8 cellular contexts compared by ENCODE assay signal in the genomic region with DNA sequence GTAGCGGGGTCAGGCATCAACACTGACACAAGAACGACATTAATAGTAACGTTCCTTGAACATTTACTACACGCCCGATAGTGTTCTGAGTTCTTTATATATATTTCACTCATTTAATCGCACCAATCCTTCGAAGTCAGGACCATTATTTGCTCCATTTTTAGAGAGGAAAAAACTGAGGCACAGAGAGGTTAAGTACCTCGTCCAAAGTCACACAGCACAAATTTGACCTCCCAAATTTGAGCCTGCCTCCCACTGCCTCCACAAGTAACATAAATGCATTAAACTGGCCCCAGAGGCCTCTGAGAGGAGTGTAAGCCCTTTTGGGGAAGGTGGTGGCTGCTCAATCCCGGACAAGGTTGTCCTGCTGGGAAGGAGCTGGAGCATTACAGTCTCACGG. TPM values are rescaled to one million over a fixed set of nuclear protein-coding genes. Genes with fewer than 3 reads are reported as not detected.
A peak's percentile ranks its signal among the peaks of the same experiment; 100 is the strongest.
DNase-seq lines count a peak whose midpoint lies in the region; ATAC-seq and TF ChIP-seq lines count a peak whose summit lies in the region.

No MANE protein-coding gene starts in this region.

- no peak overlapping the region for H3K27ac ChIP-seq in heart right ventricle
- peak overlapping the region in 3 of 4 donors; percentile 51 to 75 (median 72) for H3K27ac ChIP-seq in body of pancreas
- H3K27ac ChIP-seq in mesodermal cell (ENCODE audit: low read depth, low read length, severe bottlenecking), result no peak overlapping the region
- H3K27ac ChIP-seq in upper lobe of left lung, result peak overlapping the region in 2 of 4 donors; percentile 76 to 81

- TF ChIP-seq POLR2A in body of pancreas (IDR thresholded peaks at IDR 0.05) (no peak), upper lobe of left lung (IDR thresholded peaks at IDR 0.05) (no peak)

- no peak for ATAC-seq in heart right ventricle
- no peak for ATAC-seq in left ventricle myocardium superior
- ATAC-seq in body of pancreas, result no peak
- ATAC-seq in upper lobe of left lung (ENCODE audit: low FRiP score in 2 of 2), result no peak
- ATAC-seq in HG03095 (IDR thresholded peaks at IDR 0.05; ENCODE audit: unreplicated experiment), result no peak

- no peaks in the 10 kb centered on the region for H3K27me3 ChIP-seq in heart right ventricle
- H3K27me3 ChIP-seq in body of pancreas, result no peaks in the 10 kb centered on the region
- no peaks in the 10 kb centered on the region for H3K27me3 ChIP-seq in upper lobe of left lung

- H3K4me3 ChIP-seq in heart right ventricle (peak overlapping the region in 9 of 10 donors; percentile 23 to 55 (median 47)), body of pancreas (no peak overlapping the region), mesodermal cell (ENCODE audit: extremely low read depth, insufficient read depth, low read length, poor library complexity, severe bottlenecking) (peak overlapping the region; percentile 27), upper lobe of left lung (peak overlapping the region in 3 of 4 donors; percentile 42 to 55 (median 54))

- WGBS in heart right ventricle, 2 donors, result 39 to 44% methylated on average over 10 of the region's 10 CpGs
- WGBS in body of pancreas, 2 donors, result 31 to 33% methylated on average over 10 of the region's 10 CpGs
- WGBS in mesodermal cell (ENCODE audit: insufficient coverage in 2 of 2), 2 experiments, result 100% methylated on average over 1 of the region's 10 CpGs; no CpG with 5 or more reads in 1 of the 2 experiments
- WGBS in upper lobe of left lung, 2 donors, result 44% methylated on average over 10 of the region's 10 CpGs

- TF ChIP-seq CTCF in heart right ventricle (IDR thresholded peaks at IDR 0.05), result no peak
- TF ChIP-seq CTCF in body of pancreas (IDR thresholded peaks at IDR 0.05), result no peak
- no peak for TF ChIP-seq CTCF in upper lobe of left lung (IDR thresholded peaks at IDR 0.05)

- DNase-seq in heart right ventricle (no peak), left ventricle myocardium superior (no peak), body of pancreas (no peak), upper lobe of left lung (no peak), NCI-H82 treated with DMSO at 0.1 percent for 48 hours (lab: John Stamatoyannopoulos, UW; ENCODE audit: unreplicated experiment) (no peak)
- no peak for DNase-seq in activated CD4-positive, CD25-positive, alpha-beta regulatory T cell (lab: John Stamatoyannopoulos, UW)

- peaks cover 3 to 79% (median 40%) of the 10 kb centered on the region in 9 donors for H3K4me1 ChIP-seq in heart right ventricle
- peaks cover 51% of the 10 kb centered on the region for H3K4me1 ChIP-seq in body of pancreas
- peaks cover 16% of the 10 kb centered on the region for H3K4me1 ChIP-seq in mesodermal cell (ENCODE audit: control insufficient read depth, insufficient read depth, low read length, poor library complexity, severe bottlenecking)
- peaks cover 27 to 63% (median 46%) of the 10 kb centered on the region in 4 donors for H3K4me1 ChIP-seq in upper lobe of left lung

- peaks cover 0 to 18% (median 0%) of the 10 kb centered on the region in 9 donors for H3K36me3 ChIP-seq in heart right ventricle
- H3K36me3 ChIP-seq in body of pancreas (replicated peaks in 1 of 2; ENCODE audit: insufficient read depth in 1 of 2, low read depth in 2 of 2), result no peaks in the 10 kb centered on the region
- H3K36me3 ChIP-seq in mesodermal cell (ENCODE audit: control insufficient read depth, insufficient read depth, low read length), result no peaks in the 10 kb centered on the region
- H3K36me3 ChIP-seq in upper lobe of left lung, result peaks cover 0 to 12% (median 0%) of the 10 kb centered on the region in 4 donors

- intact Hi-C loops in heart right ventricle (cut with DNase I), result loop anchor here in 2 of 10 donors (10.0 kb wide), 2 partner anchors 49 to 249 kb away; partner anchors contain the start of gene MXD3 (in 1 of the 2)
- intact Hi-C loops in left ventricle myocardium superior (cut with micrococcal nuclease), result no loop called here
- intact Hi-C loops in body of pancreas (cut with DNase I), result no loop called here

- H3K9me3 ChIP-seq in heart right ventricle (no peaks in the 10 kb centered on the region), body of pancreas (no peaks in the 10 kb centered on the region), mesodermal cell (ENCODE audit: control insufficient read depth, low read length) (no peaks in the 10 kb centered on the region), upper lobe of left lung (no peaks in the 10 kb centered on the region)

- no peak for TF ChIP-seq EP300 in upper lobe of left lung (IDR thresholded peaks at IDR 0.05)

RNA-seq across cellular contexts. Expression of gene RGS14, which starts 5.8 kb away (rescaled TPM):
- total RNA-seq in heart right ventricle (1 to 10 TPM; 2.2 to 9.6 (median 4.5) TPM), left ventricle myocardium superior (2.0 TPM), body of pancreas (10 to 100 TPM; 15.0 to 39.2 TPM), upper lobe of left lung (10 to 100 TPM; 11.9 to 39.1 (median 26.6) TPM)
- polyA plus RNA-seq in heart right ventricle, result 1 to 10 TPM; 2.6 to 3.9 TPM
- polyA plus RNA-seq in mesodermal cell (2013, experiment 1 of 2), result 23.0 TPM
- 16.1 TPM for polyA plus RNA-seq in mesodermal cell (2013, experiment 2 of 2)

RNA-seq across cellular contexts. Expression of gene LMAN2, which starts 12.1 kb away (rescaled TPM):
- total RNA-seq in heart right ventricle (100 to 1,000 TPM in 1 of 10 donors, 10 to 100 TPM in 9; 46.3 to 111 (median 56.3) TPM), left ventricle myocardium superior (61.2 TPM), body of pancreas (100 to 1,000 TPM; 218 to 227 TPM), upper lobe of left lung (100 to 1,000 TPM; 134 to 263 (median 177) TPM)
- polyA plus RNA-seq in heart right ventricle, result 100 to 1,000 TPM in 1 of 2 donors, 10 to 100 TPM in 1; 47.4 to 215 TPM
- polyA plus RNA-seq in mesodermal cell (2013, experiment 1 of 2), result 200 TPM
- 172 TPM for polyA plus RNA-seq in mesodermal cell (2013, experiment 2 of 2)

RNA-seq across cellular contexts. Expression of gene SLC34A1, which starts 20.7 kb away (rescaled TPM):
- total RNA-seq in heart right ventricle, result under 1 TPM in 1 of 10 donors, not detected in 9; 0.12 TPM
- polyA plus RNA-seq in heart right ventricle, result not detected
- not detected for total RNA-seq in left ventricle myocardium superior
- not detected for total RNA-seq in body of pancreas
- not detected for polyA plus RNA-seq in mesodermal cell (2013, experiment 1 of 2)
- not detected for polyA plus RNA-seq in mesodermal cell (2013, experiment 2 of 2)
- not detected for total RNA-seq in upper lobe of left lung

RNA-seq across cellular contexts. Expression of gene PFN3, which starts 36.9 kb away (rescaled TPM):
- total RNA-seq in heart right ventricle (not detected), left ventricle myocardium superior (not detected), body of pancreas (not detected), upper lobe of left lung (not detected)
- not detected for polyA plus RNA-seq in heart right ventricle
- not detected for polyA plus RNA-seq in mesodermal cell (2013, experiment 1 of 2)
- polyA plus RNA-seq in mesodermal cell (2013, experiment 2 of 2), result not detected

RNA-seq across cellular contexts. Expression of gene F12, which starts 45.8 kb away (rescaled TPM):
- total RNA-seq in heart right ventricle (under 1 TPM in 1 of 10 donors, not detected in 9; 0.25 TPM), left ventricle myocardium superior (not detected), body of pancreas (1 to 10 TPM in 1 of 2 donors, under 1 TPM in 1; 0.33 to 4.4 TPM), upper lobe of left lung (1 to 10 TPM in 4 of 6 donors, under 1 TPM in 1, not detected in 1; 0.91 to 7.8 (median 2.1) TPM)
- under 1 TPM; 0.28 to 0.37 TPM for polyA plus RNA-seq in heart right ventricle
- 2.1 TPM for polyA plus RNA-seq in mesodermal cell (2013, experiment 1 of 2)
- 0.76 TPM for polyA plus RNA-seq in mesodermal cell (2013, experiment 2 of 2)

Comparison
In these comparisons a context has a peak if more than half of its experiments do, and no peak if none do; other contexts are left out.
1. H3K27ac ChIP-seq: peak in body of pancreas (3 of 4); none in heart right ventricle (0 of 10) and mesodermal cell (single experiment).
2. H3K4me3 ChIP-seq: peak in heart right ventricle (9 of 10), mesodermal cell (single experiment) and upper lobe of left lung (3 of 4); none in body of pancreas (0 of 2).